Comparison of ENCODE assay signal across 20 cellular contexts in the genomic region with DNA sequence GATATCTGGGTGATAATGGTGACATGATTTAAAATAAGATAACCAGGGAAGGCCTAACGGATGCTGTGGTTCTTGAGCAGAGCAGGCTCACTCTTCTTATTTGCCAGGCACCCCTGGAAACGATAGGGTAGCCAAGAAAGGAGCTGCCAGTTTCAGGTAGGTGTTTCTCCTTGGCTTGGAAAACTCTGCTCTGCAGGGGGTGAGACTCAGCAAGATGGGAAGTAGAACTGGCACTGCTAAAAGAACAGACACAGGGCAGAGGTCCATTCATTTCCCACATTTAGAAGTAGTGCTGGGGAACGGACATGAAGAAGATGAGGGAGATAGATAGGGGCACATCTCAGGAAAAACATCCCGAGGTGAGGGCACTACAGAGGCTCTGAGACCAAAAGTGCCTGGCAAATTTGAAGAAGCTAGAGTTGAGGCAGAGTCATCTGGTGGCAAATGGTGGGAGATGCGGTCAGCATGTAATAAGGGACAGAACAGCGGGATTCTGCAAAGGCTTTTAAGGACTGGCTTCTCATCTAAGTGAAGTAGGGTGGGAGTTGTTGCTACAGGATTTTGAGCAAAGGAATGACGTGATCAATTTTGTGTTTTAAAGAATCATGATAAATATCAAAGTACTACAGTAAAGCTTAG.
DNase-seq lines count a peak whose midpoint lies in the region; ATAC-seq, FAIRE-seq and TF ChIP-seq lines count a peak whose summit lies in the region.
"Had no signal": no experiment of that assay in that cellular context is flagged by ENCODE, and none has a peak within 500 bp of the region (broad histone marks: within the 10 kb centered on the region; RNA-seq: fewer than 3 reads in every experiment).

No MANE protein-coding gene starts in this region.

- TF ChIP-seq CTCF in HepG2 (CRISPR knock-in tag; IDR thresholded peaks at IDR 0.05) = no peak
- no peak for TF ChIP-seq CTCF in right lobe of liver (IDR thresholded peaks at IDR 0.05)
- no peak for TF ChIP-seq CTCF in bronchial epithelial cell (IDR thresholded peaks at IDR 0.05; ENCODE audit: insufficient read depth, low read length, severe bottlenecking)
- TF ChIP-seq CTCF in lower lobe of right lung (IDR thresholded peaks at IDR 0.05) = no peak
- no peak for TF ChIP-seq CTCF in body of pancreas (IDR thresholded peaks at IDR 0.05)

- H3K9me3 ChIP-seq in HepG2 (ENCODE audit: low read length) (no peaks in the 10 kb centered on the region), right lobe of liver (no peaks in the 10 kb centered on the region), lower lobe of right lung (no peaks in the 10 kb centered on the region), body of pancreas (no peaks in the 10 kb centered on the region)
- H3K9me3 ChIP-seq: SJCRH30 had no signal

- no peaks in the 10 kb centered on the region for H3K27me3 ChIP-seq in HepG2 (ENCODE audit: control insufficient read depth in 1 of 2, insufficient read depth in 2 of 2, low read length in 2 of 2)
- no peaks in the 10 kb centered on the region for H3K27me3 ChIP-seq in right lobe of liver
- no peaks in the 10 kb centered on the region for H3K27me3 ChIP-seq in bronchial epithelial cell (ENCODE audit: control insufficient read depth, insufficient read depth, low read length)
- H3K27me3 ChIP-seq in lower lobe of right lung (ENCODE audit: low read depth) = no peaks in the 10 kb centered on the region
- H3K27me3 ChIP-seq in body of pancreas = no peaks in the 10 kb centered on the region
- H3K27me3 ChIP-seq: SJCRH30 had no signal

- BruUV-seq in HepG2 (replicated peaks; lab: Mats Ljungman, UMichigan) = no TSS peak

- TF ChIP-seq EP300 in HepG2 (IDR thresholded peaks at IDR 0.05; ENCODE audit: low read depth in 2 of 2, low read length in 2 of 2) (no peak), HepG2 (CRISPR knock-in tag; IDR thresholded peaks at IDR 0.05; ENCODE audit: borderline replicate concordance) (no peak)

- H3K4me3 ChIP-seq in HepG2 (replicated peaks in 1 of 3; ENCODE audit: insufficient read depth in 1 of 3, low read depth in 2 of 3, low read length in 3 of 3) = no peak overlapping the region
- no peak overlapping the region for H3K4me3 ChIP-seq in right lobe of liver
- no peak overlapping the region for H3K4me3 ChIP-seq in bronchial epithelial cell (ENCODE audit: low read depth, low read length)
- H3K4me3 ChIP-seq in lower lobe of right lung = no peak overlapping the region
- H3K4me3 ChIP-seq in body of pancreas = no peak overlapping the region
- H3K4me3 ChIP-seq: SJCRH30 had no signal

- H3K9ac ChIP-seq in HepG2 (ENCODE audit: insufficient read depth, low read depth, low read length) = no peak overlapping the region

- TF ChIP-seq POLR2A in HepG2 (IDR thresholded peaks at IDR 0.05; ENCODE audit: insufficient read depth in 1 of 2, low read depth in 2 of 2, low read length in 2 of 2) (no peak), right lobe of liver (IDR thresholded peaks at IDR 0.05) (no peak), body of pancreas (IDR thresholded peaks at IDR 0.05) (no peak)

- no peaks in the 10 kb centered on the region for H3K4me1 ChIP-seq in HepG2 (ENCODE audit: insufficient read depth, low read length)
- no peaks in the 10 kb centered on the region for H3K4me1 ChIP-seq in right lobe of liver
- H3K4me1 ChIP-seq in lower lobe of right lung = no peaks in the 10 kb centered on the region
- no peaks in the 10 kb centered on the region for H3K4me1 ChIP-seq in body of pancreas
- H3K4me1 ChIP-seq: SJCRH30 had no signal

- no peak for DNase-seq in HepG2 (ENCODE audit: low spot score)
- DNase-seq in right lobe of liver = no peak
- DNase-seq in bronchial epithelial cell (ENCODE audit: low read depth) = no peak
- DNase-seq in iPS-NIHi7 (ENCODE audit: extremely low spot score) = peak; percentile 20
- DNase-seq in foreskin melanocyte = no peak
- no peak for DNase-seq in NCI-H2081 (lab: John Stamatoyannopoulos, UW)
- no peak for DNase-seq in lower lobe of right lung
- DNase-seq in body of pancreas = no peak
- DNase-seq: 8988T; CD8-positive, alpha-beta memory T cell; HCEC 1CT; NCI-H1105; NCI-H146; NCI-H2029; NCI-H345; NCI-H524 treated with DMSO at 0.1 percent for 48 hours; NCI-H82; SJCRH30 had no signal

- H4K20me1 ChIP-seq in HepG2 (ENCODE audit: insufficient read depth, low read length) = no peaks in the 10 kb centered on the region

- POLR2A ChIA-PET in HepG2 (lab: Yijun Ruan, JAX) = no interaction called here

- H3K36me3 ChIP-seq in HepG2 (replicated peaks in 1 of 2; ENCODE audit: control insufficient read depth in 1 of 2, insufficient read depth in 2 of 2, low read length in 2 of 2) = no peaks in the 10 kb centered on the region
- H3K36me3 ChIP-seq in right lobe of liver = no peaks in the 10 kb centered on the region
- no peaks in the 10 kb centered on the region for H3K36me3 ChIP-seq in bronchial epithelial cell (ENCODE audit: control insufficient read depth, insufficient read depth, low read length)
- no peaks in the 10 kb centered on the region for H3K36me3 ChIP-seq in lower lobe of right lung
- H3K36me3 ChIP-seq in body of pancreas (replicated peaks in 1 of 2; ENCODE audit: insufficient read depth in 1 of 2, low read depth in 2 of 2) = no peaks in the 10 kb centered on the region
- H3K36me3 ChIP-seq: SJCRH30 had no signal

- CTCF ChIA-PET in HepG2 (lab: Yijun Ruan, JAX; ENCODE audit: low intra/inter-chr PET ratio, low total read pairs) = no interaction called here

- H3K27ac ChIP-seq in HepG2 (ENCODE audit: extremely low read length, insufficient read depth, low read length) (no peak overlapping the region), right lobe of liver (no peak overlapping the region), lower lobe of right lung (no peak overlapping the region), body of pancreas (no peak overlapping the region)
- H3K27ac ChIP-seq: C4-2B, SJCRH30 had no signal

- TF ChIP-seq RAD21 in HepG2 (CRISPR knock-in tag; IDR thresholded peaks at IDR 0.05) = no peak

- intact Hi-C loops in HepG2 (cut with micrococcal nuclease; ENCODE audit: unreplicated experiment) = no loop called here
- intact Hi-C loops in right lobe of liver (cut with DNase I) = no loop called here
- intact Hi-C loops in lower lobe of right lung (cut with DNase I) = no loop called here
- intact Hi-C loops in body of pancreas (cut with DNase I) = no loop called here

- no peak for FAIRE-seq in HepG2 (lab: Jason Lieb, UNC)
- peak; percentile 40 for FAIRE-seq in bronchial epithelial cell (lab: Jason Lieb, UNC)
- FAIRE-seq: RCC 7860 had no signal

- H2AFZ ChIP-seq in HepG2 (ENCODE audit: low read length) = no peak overlapping the region

- no peak for ATAC-seq in HepG2
- no peak for ATAC-seq in right lobe of liver
- ATAC-seq in lower lobe of right lung = no peak
- no peak for ATAC-seq in body of pancreas

- 26% methylated on average over 7 of the region's 7 CpGs for WGBS in HepG2 (ENCODE audit: low lambda C conversion rate)
- WGBS in right lobe of liver (ENCODE audit: insufficient coverage, low coverage, low lambda C conversion rate, missing lambda C conversion rate) = 52% methylated on average over 7 of the region's 7 CpGs
- WGBS in body of pancreas, 2 donors = 62 to 77% methylated on average over 7 of the region's 7 CpGs

- no peaks in the 10 kb centered on the region for H3K79me2 ChIP-seq in HepG2 (ENCODE audit: insufficient read depth, low read length)

- H3K4me2 ChIP-seq in HepG2 (ENCODE audit: low read depth, low read length) = no peak overlapping the region

- in situ Hi-C loops in HepG2 (cut with HindIII; ENCODE audit: extremely low pct_ligation_motif_present, low pct_unique_long_range_greater_than_20kb) = no loop called here

TF ChIP-seq in HepG2, 621 proteins besides CTCF, POLR2A, EP300 and RAD21:
- peak; percentile 30 for TF ChIP-seq ATF7 (IDR thresholded peaks at IDR 0.05)
- TF ChIP-seq ATF7 (CRISPR knock-in tag; IDR thresholded peaks at IDR 0.05) = no peak
- TF ChIP-seq, protein P1, sequence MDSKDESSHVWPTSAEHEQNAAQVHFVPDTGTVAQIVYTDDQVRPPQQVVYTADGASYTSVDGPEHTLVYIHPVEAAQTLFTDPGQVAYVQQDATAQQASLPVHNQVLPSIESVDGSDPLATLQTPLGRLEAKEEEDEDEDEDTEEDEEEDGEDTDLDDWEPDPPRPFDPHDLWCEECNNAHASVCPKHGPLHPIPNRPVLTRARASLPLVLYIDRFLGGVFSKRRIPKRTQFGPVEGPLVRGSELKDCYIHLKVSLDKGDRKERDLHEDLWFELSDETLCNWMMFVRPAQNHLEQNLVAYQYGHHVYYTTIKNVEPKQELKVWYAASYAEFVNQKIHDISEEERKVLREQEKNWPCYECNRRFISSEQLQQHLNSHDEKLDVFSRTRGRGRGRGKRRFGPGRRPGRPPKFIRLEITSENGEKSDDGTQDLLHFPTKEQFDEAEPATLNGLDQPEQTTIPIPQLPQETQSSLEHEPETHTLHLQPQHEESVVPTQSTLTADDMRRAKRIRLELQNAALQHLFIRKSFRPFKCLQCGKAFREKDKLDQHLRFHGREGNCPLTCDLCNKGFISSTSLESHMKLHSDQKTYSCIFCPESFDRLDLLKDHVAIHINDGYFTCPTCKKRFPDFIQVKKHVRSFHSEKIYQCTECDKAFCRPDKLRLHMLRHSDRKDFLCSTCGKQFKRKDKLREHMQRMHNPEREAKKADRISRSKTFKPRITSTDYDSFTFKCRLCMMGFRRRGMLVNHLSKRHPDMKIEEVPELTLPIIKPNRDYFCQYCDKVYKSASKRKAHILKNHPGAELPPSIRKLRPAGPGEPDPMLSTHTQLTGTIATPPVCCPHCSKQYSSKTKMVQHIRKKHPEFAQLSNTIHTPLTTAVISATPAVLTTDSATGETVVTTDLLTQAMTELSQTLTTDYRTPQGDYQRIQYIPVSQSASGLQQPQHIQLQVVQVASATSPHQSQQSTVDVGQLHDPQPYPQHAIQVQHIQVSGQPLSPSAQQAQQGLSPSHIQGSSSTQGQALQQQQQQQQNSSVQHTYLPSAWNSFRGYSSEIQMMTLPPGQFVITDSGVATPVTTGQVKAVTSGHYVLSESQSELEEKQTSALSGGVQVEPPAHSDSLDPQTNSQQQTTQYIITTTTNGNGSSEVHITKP (CRISPR knock-in tag; IDR thresholded peaks at IDR 0.05; ENCODE audit: low read depth) = no peak
